1 cellular context compared by ENCODE assay signal in the genomic region with DNA sequence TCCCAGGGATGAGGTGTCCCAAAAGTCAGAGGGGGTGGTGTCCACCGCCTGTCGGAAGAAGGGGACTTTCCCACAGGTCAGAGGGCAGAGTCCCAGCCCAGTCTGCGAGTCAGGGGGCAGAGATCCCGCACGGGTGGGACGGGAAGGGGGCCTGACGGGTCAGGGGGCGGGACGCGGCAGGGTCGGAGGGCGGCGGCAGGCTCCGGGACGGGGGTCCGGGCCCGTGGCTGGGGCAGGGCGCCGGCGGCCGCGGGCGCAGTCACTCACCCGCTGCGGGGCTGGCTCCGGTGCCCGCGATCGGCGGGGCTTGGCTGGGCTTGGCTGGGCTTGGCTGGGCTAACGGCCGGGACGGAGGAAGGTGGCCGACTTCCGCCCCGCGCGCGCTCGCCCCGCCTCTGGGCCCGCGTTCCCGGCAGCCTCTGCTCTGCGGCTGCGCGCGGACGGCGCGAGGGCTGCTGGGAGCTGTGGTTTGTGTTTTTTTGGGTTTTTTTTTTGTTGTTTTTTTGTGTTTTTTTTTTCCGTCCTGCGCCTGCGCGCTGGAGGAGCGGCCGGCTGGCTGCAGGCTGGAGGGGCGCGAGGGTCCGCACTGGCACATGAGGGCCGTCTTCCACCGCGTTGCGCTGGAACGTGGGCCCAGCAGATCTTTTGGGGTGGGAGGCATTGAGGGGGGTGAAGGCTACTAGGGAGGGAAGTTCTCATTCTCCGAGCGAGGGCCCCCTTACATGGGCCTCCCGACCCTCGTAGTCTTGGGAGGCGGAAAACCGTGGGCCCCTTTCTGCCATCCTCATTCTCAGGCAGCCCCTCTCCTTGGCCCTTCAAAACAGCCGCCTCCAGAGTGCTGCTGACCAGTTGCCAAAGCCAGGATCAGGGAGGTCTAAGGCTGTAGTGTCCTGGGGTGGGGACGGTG.
A peak's percentile ranks its signal among the peaks of the same experiment; 100 is the strongest.
TF ChIP-seq lines count a peak whose summit lies in the region.

TSS of gene CANT1 (minus strand) at position 368 of the 907 bp plus-strand sequence. CDS start 12,142 bp downstream, outside the sequence.

TF ChIP-seq in HepG2, 621 proteins besides CTCF, POLR2A, EP300 and RAD21 (continued from another document and continues in another):
- TF ChIP-seq AKNA (CRISPR knock-in tag; IDR thresholded peaks at IDR 0.05; ENCODE audit: borderline replicate concordance) (no peak), ZNF598 (CRISPR knock-in tag; IDR thresholded peaks at IDR 0.05; ENCODE audit: borderline replicate concordance) (0 out of 2 replicates have a peak, but pooled peaks have one; percentile 36), ISX (CRISPR knock-in tag; conservative IDR thresholded peaks at IDR 0.05) (no peak), SYNCRIP (IDR thresholded peaks at IDR 0.05; ENCODE audit: insufficient read depth, low read depth, low read length) (no peak), MAFK (conservative IDR thresholded peaks at IDR 0.05 in 1 of 2, IDR thresholded peaks at IDR 0.05 in 1 of 2; ENCODE audit: low read length in 2 of 2) (no peak), GRHL1 (CRISPR knock-in tag; conservative IDR thresholded peaks at IDR 0.05) (no peak), PLRG1 (conservative IDR thresholded peaks at IDR 0.05) (no peak), NFKB2 (CRISPR knock-in tag; IDR thresholded peaks at IDR 0.05; ENCODE audit: borderline replicate concordance) (peak; percentile 68; the same call in 1 of the 2 replicates), RFX3 (CRISPR knock-in tag; IDR thresholded peaks at IDR 0.05) (no peak), SCMH1 (CRISPR knock-in tag; IDR thresholded peaks at IDR 0.05; ENCODE audit: borderline replicate concordance) (no peak), MED1 (CRISPR knock-in tag; IDR thresholded peaks at IDR 0.05) (peak; percentile 66; the same call in 1 of the 2 replicates), ZBTB4 (CRISPR knock-in tag; IDR thresholded peaks at IDR 0.05; ENCODE audit: borderline replicate concordance) (no peak), NR1H2 (CRISPR knock-in tag; IDR thresholded peaks at IDR 0.05; ENCODE audit: borderline replicate concordance, low read depth) (no peak), HMG20B (CRISPR knock-in tag; conservative IDR thresholded peaks at IDR 0.05) (no peak), CC2D1A (CRISPR knock-in tag; IDR thresholded peaks at IDR 0.05) (no peak), ZIK1 (CRISPR knock-in tag; IDR thresholded peaks at IDR 0.05; ENCODE audit: borderline replicate concordance, low read depth) (peak; percentile 71), POGZ (CRISPR knock-in tag; IDR thresholded peaks at IDR 0.05) (peak; percentile 68), NFE2 (CRISPR knock-in tag; IDR thresholded peaks at IDR 0.05) (no peak), ZBTB38 (CRISPR knock-in tag; IDR thresholded peaks at IDR 0.05) (peak; percentile 55; the same call in 1 of the 2 replicates), ZNF224 (CRISPR knock-in tag; IDR thresholded peaks at IDR 0.05) (no peak), TBX2 (CRISPR knock-in tag; IDR thresholded peaks at IDR 0.05; ENCODE audit: borderline replicate concordance) (peak; percentile 71; the same call in 1 of the 2 replicates), JUNB (CRISPR knock-in tag; IDR thresholded peaks at IDR 0.05; ENCODE audit: borderline replicate concordance) (no peak), ZNF12 (CRISPR knock-in tag; IDR thresholded peaks at IDR 0.05) (no peak), ZNF713 (CRISPR knock-in tag; IDR thresholded peaks at IDR 0.05) (no peak)
- TF ChIP-seq, protein P1, sequence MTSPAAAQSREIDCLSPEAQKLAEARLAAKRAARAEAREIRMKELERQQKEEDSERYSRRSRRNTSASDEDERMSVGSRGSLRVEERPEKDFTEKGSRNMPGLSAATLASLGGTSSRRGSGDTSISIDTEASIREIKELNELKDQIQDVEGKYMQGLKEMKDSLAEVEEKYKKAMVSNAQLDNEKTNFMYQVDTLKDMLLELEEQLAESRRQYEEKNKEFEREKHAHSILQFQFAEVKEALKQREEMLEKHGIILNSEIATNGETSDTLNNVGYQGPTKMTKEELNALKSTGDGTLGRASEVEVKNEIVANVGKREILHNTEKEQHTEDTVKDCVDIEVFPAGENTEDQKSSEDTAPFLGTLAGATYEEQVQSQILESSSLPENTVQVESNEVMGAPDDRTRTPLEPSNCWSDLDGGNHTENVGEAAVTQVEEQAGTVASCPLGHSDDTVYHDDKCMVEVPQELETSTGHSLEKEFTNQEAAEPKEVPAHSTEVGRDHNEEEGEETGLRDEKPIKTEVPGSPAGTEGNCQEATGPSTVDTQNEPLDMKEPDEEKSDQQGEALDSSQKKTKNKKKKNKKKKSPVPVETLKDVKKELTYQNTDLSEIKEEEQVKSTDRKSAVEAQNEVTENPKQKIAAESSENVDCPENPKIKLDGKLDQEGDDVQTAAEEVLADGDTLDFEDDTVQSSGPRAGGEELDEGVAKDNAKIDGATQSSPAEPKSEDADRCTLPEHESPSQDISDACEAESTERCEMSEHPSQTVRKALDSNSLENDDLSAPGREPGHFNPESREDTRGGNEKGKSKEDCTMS (CRISPR knock-in tag; conservative IDR thresholded peaks at IDR 0.05) = no peak
- TF ChIP-seq, protein P2, sequence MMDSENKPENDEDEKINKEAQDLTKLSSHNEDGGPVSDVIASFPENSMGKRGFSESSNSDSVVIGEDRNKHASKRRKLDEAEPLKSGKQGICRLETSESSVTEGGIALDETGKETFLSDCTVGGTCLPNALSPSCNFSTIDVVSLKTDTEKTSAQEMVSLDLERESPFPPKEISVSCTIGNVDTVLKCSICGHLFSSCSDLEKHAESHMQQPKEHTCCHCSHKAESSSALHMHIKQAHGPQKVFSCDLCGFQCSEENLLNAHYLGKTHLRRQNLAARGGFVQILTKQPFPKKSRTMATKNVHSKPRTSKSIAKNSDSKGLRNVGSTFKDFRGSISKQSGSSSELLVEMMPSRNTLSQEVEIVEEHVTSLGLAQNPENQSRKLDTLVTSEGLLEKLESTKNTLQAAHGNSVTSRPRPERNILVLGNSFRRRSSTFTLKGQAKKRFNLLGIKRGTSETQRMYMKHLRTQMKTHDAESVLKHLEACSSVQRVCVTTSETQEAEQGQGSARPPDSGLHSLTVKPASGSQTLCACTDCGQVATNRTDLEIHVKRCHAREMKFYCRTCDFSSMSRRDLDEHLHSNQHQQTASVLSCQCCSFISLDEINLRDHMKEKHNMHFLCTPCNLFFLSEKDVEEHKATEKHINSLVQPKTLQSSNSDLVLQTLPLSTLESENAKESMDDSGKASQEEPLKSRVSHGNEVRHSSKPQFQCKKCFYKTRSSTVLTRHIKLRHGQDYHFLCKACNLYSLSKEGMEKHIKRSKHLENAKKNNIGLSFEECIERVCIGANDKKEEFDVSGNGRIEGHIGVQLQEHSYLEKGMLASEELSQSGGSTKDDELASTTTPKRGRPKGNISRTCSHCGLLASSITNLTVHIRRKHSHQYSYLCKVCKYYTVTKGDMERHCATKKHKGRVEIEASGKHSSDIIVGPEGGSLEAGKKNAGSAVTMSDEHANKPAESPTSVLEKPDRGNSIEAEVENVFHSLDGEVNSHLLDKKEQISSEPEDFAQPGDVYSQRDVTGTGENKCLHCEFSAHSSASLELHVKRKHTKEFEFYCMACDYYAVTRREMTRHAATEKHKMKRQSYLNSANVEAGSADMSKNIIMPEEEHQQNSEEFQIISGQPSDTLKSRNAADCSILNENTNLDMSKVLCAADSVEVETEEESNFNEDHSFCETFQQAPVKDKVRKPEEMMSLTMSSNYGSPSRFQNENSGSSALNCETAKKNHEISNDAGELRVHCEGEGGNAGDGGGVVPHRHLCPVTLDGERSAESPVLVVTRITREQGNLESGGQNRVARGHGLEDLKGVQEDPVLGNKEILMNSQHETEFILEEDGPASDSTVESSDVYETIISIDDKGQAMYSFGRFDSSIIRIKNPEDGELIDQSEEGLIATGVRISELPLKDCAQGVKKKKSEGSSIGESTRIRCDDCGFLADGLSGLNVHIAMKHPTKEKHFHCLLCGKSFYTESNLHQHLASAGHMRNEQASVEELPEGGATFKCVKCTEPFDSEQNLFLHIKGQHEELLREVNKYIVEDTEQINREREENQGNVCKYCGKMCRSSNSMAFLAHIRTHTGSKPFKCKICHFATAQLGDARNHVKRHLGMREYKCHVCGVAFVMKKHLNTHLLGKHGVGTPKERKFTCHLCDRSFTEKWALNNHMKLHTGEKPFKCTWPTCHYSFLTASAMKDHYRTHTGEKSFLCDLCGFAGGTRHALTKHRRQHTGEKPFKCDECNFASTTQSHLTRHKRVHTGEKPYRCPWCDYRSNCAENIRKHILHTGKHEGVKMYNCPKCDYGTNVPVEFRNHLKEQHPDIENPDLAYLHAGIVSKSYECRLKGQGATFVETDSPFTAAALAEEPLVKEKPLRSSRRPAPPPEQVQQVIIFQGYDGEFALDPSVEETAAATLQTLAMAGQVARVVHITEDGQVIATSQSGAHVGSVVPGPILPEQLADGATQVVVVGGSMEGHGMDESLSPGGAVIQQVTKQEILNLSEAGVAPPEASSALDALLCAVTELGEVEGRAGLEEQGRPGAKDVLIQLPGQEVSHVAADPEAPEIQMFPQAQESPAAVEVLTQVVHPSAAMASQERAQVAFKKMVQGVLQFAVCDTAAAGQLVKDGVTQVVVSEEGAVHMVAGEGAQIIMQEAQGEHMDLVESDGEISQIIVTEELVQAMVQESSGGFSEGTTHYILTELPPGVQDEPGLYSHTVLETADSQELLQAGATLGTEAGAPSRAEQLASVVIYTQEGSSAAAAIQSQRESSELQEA (CRISPR knock-in tag; IDR thresholded peaks at IDR 0.05; ENCODE audit: not compliant biosample characterization) = no peak
